ENCODE assay signal across 21 cellular contexts in genomic region chr4:2069986-2070385, GRCh38. TPM values are rescaled to one million over a fixed set of nuclear protein-coding genes. Genes with fewer than 3 reads are reported as not detected.
DNase-seq lines count a peak whose midpoint lies in the region; TF ChIP-seq lines count a peak whose summit lies in the region.
"Had no signal": no experiment of that assay in that cellular context is flagged by ENCODE, and none has a peak within 500 bp of the region (broad histone marks: within the 10 kb centered on the region; RNA-seq: fewer than 3 reads in every experiment).

No MANE protein-coding gene starts in this region.

- H2BK120ac ChIP-seq in neuronal stem cell (ENCODE audit: low read depth, low read length) = no peak overlapping the region

- peaks cover 15 to 47% of the 10 kb centered on the region in 2 donors for H3K4me1 ChIP-seq in neuronal stem cell (ENCODE audit: control insufficient read depth in 2 of 2, insufficient read depth in 1 of 2, low read depth in 1 of 2, low read length in 2 of 2)

- no peak overlapping the region for H3K4me2 ChIP-seq in neuronal stem cell (ENCODE audit: insufficient read depth, low read length, poor library complexity, severe bottlenecking)
- H3K4me2 ChIP-seq: KMS-11 had no signal

- no peak overlapping the region for H3K4ac ChIP-seq in neuronal stem cell (ENCODE audit: low read length)

- no peak overlapping the region for H2AFZ ChIP-seq in neuronal stem cell (ENCODE audit: low read length)

- DNase-seq in activated CD8-positive, alpha-beta memory T cell treated with anti-CD3 and anti-CD28 coated beads, Interleukin-2, amount 50 U/mL, for 4 hours = peak; percentile 6
- DNase-seq in activated CD8-positive, alpha-beta memory T cell treated with anti-CD3 and anti-CD28 coated beads, Interleukin-2, amount 50 U/mL, for 48 hours = no peak
- peak; percentile 43 for DNase-seq in D341Med (ENCODE audit: low spot score)
- DNase-seq in chondrocyte (ENCODE audit: low spot score) = peak; percentile 59
- no peak for DNase-seq in neuronal stem cell (ENCODE audit: low spot score)
- DNase-seq in SK-N-DZ (ENCODE audit: low spot score) = no peak
- no peak for DNase-seq in stimulated activated naive CD4-positive, alpha-beta T cell (lab: John Stamatoyannopoulos, UW)
- DNase-seq in T-helper 2 cell = no peak
- DNase-seq: 8988T; CD4-positive, CD25-positive, alpha-beta regulatory T cell; COR-L47; NCI-H1417; NCI-H187; NCI-H2107; NCI-H2227 treated with DMSO at 0.1 percent for 48 hours; NCI-H524; PC-3; RPMI8226 had no signal

- no peaks in the 10 kb centered on the region for H3K36me3 Mint-ChIP-seq in chondrocyte (ENCODE audit: low read depth)
- H3K36me3 Mint-ChIP-seq: CD4-positive, CD25-positive, alpha-beta regulatory T cell had no signal

- no peak overlapping the region for H2BK12ac ChIP-seq in neuronal stem cell (ENCODE audit: low read length)

- no peak overlapping the region for H4K91ac ChIP-seq in neuronal stem cell (ENCODE audit: low read depth, low read length, poor library complexity)

- H2AK5ac ChIP-seq in neuronal stem cell (ENCODE audit: low read depth, low read length) = peak overlapping the region; percentile 70

- no peaks in the 10 kb centered on the region for H3K4me1 Mint-ChIP-seq in chondrocyte (ENCODE audit: low read depth)
- H3K4me1 Mint-ChIP-seq: B cell; CD4-positive, CD25-positive, alpha-beta regulatory T cell had no signal

- no peaks in the 10 kb centered on the region for H3K27me3 ChIP-seq in neuronal stem cell (ENCODE audit: control insufficient read depth in 3 of 3, insufficient read depth in 3 of 3, low read depth in 1 of 3, low read length in 3 of 3)

- no peak overlapping the region for H3K27ac ChIP-seq in neuronal stem cell (replicated peaks; ENCODE audit: low read length)
- H3K27ac ChIP-seq: KMS-11 had no signal

- no peak overlapping the region for H3K27ac Mint-ChIP-seq in chondrocyte (ENCODE audit: unreplicated experiment)
- H3K27ac Mint-ChIP-seq: B cell; CD4-positive, CD25-positive, alpha-beta regulatory T cell had no signal

- H2BK15ac ChIP-seq in neuronal stem cell (ENCODE audit: low read length) = no peak overlapping the region

- TF ChIP-seq CTCF in chondrocyte (IDR thresholded peaks at IDR 0.05) = no peak

- H3K27me3 Mint-ChIP-seq in chondrocyte (ENCODE audit: low read depth) = no peaks in the 10 kb centered on the region
- H3K27me3 Mint-ChIP-seq: B cell; CD4-positive, CD25-positive, alpha-beta regulatory T cell had no signal

- no peak overlapping the region for H3K18ac ChIP-seq in neuronal stem cell (ENCODE audit: low read length)

- no peak overlapping the region for H3K14ac ChIP-seq in neuronal stem cell (ENCODE audit: low read length)

- no peak overlapping the region for H3K4me3 ChIP-seq in neuronal stem cell (ENCODE audit: low read length in 2 of 2)

- peaks cover 2% of the 10 kb centered on the region for H3K79me1 ChIP-seq in neuronal stem cell (ENCODE audit: low read depth, low read length)

- peak overlapping the region; percentile 13 for H2BK5ac ChIP-seq in neuronal stem cell (ENCODE audit: low read length)

- H4K8ac ChIP-seq in neuronal stem cell (ENCODE audit: low read depth, low read length) = peak overlapping the region; percentile 17

- no CpG with 5 or more reads among the region's 14 CpGs for WGBS in neuronal stem cell (ENCODE audit: extremely low coverage in 2 of 2, insufficient read length in 2 of 2, insufficient replicate concordance in 1 of 2), 2 donors

- peaks cover 0 to 2% of the 10 kb centered on the region in 2 donors for H3K9me3 ChIP-seq in neuronal stem cell (replicated peaks in 1 of 2; ENCODE audit: control insufficient read depth in 2 of 2, insufficient read depth in 1 of 2, low read depth in 1 of 2, low read length in 2 of 2)

- H3K9me3 Mint-ChIP-seq in chondrocyte (ENCODE audit: low read depth) = no peaks in the 10 kb centered on the region
- H3K9me3 Mint-ChIP-seq: CD4-positive, CD25-positive, alpha-beta regulatory T cell had no signal

- H3K36me3 ChIP-seq in neuronal stem cell (replicated peaks in 1 of 2; ENCODE audit: control insufficient read depth in 2 of 2, insufficient read depth in 2 of 2, low read length in 2 of 2) = peaks cover 3 to 16% of the 10 kb centered on the region in 2 donors

- no peak overlapping the region for H3K4me3 Mint-ChIP-seq in chondrocyte (ENCODE audit: unreplicated experiment)
- H3K4me3 Mint-ChIP-seq: B cell; CD4-positive, CD25-positive, alpha-beta regulatory T cell had no signal

- H3K23ac ChIP-seq in neuronal stem cell (ENCODE audit: low read depth, low read length, poor library complexity) = peak overlapping the region; percentile 55

- peak overlapping the region; percentile 24 for H3K9ac ChIP-seq in neuronal stem cell (ENCODE audit: low read depth, low read length, poor library complexity)
- H3K9ac ChIP-seq: KMS-11 had no signal

RNA-seq across cellular contexts. Expression of gene NAT8L, which starts 10.9 kb away (rescaled TPM):
- total RNA-seq in chondrocyte = 0.53 to 1.6 TPM (median 1.6 TPM) in 3 replicates
- polyA plus RNA-seq in neuronal stem cell (2013, experiment 1 of 2) = 5.1 TPM
- 5.2 TPM for polyA plus RNA-seq in neuronal stem cell (2013, experiment 2 of 2)
- 2.8 and 3.9 TPM in 2 replicates for polyA plus RNA-seq in SK-N-DZ (2014; cell fraction: cytosol; rRNA removed)
- polyA plus RNA-seq in SK-N-DZ (2014; cell fraction: nucleus; rRNA removed) = 6.2 and 12.0 TPM in 2 replicates
- total RNA-seq: HT-29 had no signal

Comparison
In these comparisons a context has a peak if more than half of its experiments do, and no peak if none do; other contexts are left out.
1. DNase-seq: peak in activated CD8-positive, alpha-beta memory T cell treated with anti-CD3 and anti-CD28 coated beads, Interleukin-2, amount 50 U/mL, for 4 hours (single experiment), D341Med (single experiment) and chondrocyte (single experiment); none in activated CD8-positive, alpha-beta memory T cell treated with anti-CD3 and anti-CD28 coated beads, Interleukin-2, amount 50 U/mL, for 48 hours (single experiment), neuronal stem cell (single experiment), SK-N-DZ (single experiment), stimulated activated naive CD4-positive, alpha-beta T cell (0 of 6) and T-helper 2 cell (0 of 5).